ENCODE assay signal across 35 cellular contexts in genomic region chr9:72899734-72900477, GRCh38. TPM values are rescaled to one million over a fixed set of nuclear protein-coding genes. Genes with fewer than 3 reads are reported as not detected.
"Had no signal": no experiment of that assay in that cellular context is flagged by ENCODE, and none has a peak within 500 bp of the region (broad histone marks: within the 10 kb centered on the region; RNA-seq: fewer than 3 reads in every experiment).

No MANE protein-coding gene starts in this region.

- H3K4me1 Mint-ChIP-seq: activated CD4-positive, alpha-beta memory T cell treated with anti-CD3 and anti-CD28 coated beads, Interleukin-2, amount 10 ng/mL, durations not matched to agents 7 days and 5 days; activated CD4-positive, alpha-beta T cell treated with anti-CD3 and anti-CD28 coated beads for 36 hours; activated CD4-positive, alpha-beta T cell treated with anti-CD3 and anti-CD28 coated beads, Interleukin-2, amount 10 ng/mL, durations not matched to agents 7 days and 5 days; activated CD8-positive, alpha-beta memory T cell treated with anti-CD3 and anti-CD28 coated beads, Interleukin-2, amount 10 ng/mL, durations not matched to agents 7 days and 5 days; activated naive CD4-positive, alpha-beta T cell treated with anti-CD3 and anti-CD28 coated beads, Interleukin-2, amount 10 ng/mL, durations not matched to agents 7 days and 5 days; activated naive CD4-positive, alpha-beta T cell treated with anti-CD3 and anti-CD28 coated beads, Interleukin-2, amount 50 U/mL, for 24 hours; activated naive CD8-positive, alpha-beta T cell treated with anti-CD3 and anti-CD28 coated beads, Interleukin-2, amount 10 ng/mL, durations not matched to agents 7 days and 5 days; activated naive CD8-positive, alpha-beta T cell treated with anti-CD3 and anti-CD28 coated beads, Interleukin-2, amount 50 U/mL, for 24 hours; brain had no signal

- H3K9me3 Mint-ChIP-seq: activated CD4-positive, alpha-beta memory T cell treated with anti-CD3 and anti-CD28 coated beads, Interleukin-2, amount 10 ng/mL, durations not matched to agents 7 days and 5 days; activated CD4-positive, alpha-beta T cell treated with anti-CD3 and anti-CD28 coated beads, Interleukin-2, amount 10 ng/mL, durations not matched to agents 7 days and 5 days; activated naive CD4-positive, alpha-beta T cell treated with anti-CD3 and anti-CD28 coated beads, Interleukin-2, amount 10 ng/mL, durations not matched to agents 7 days and 5 days; activated naive CD4-positive, alpha-beta T cell treated with anti-CD3 and anti-CD28 coated beads, Interleukin-2, amount 50 U/mL, for 24 hours; activated naive CD8-positive, alpha-beta T cell treated with anti-CD3 and anti-CD28 coated beads, Interleukin-2, amount 10 ng/mL, durations not matched to agents 7 days and 5 days; activated naive CD8-positive, alpha-beta T cell treated with anti-CD3 and anti-CD28 coated beads, Interleukin-2, amount 50 U/mL, for 24 hours; activated T-cell treated with anti-CD3 and anti-CD28 coated beads, Interleukin-2, amount 50 U/mL, for 24 hours; activated T-helper 2 cell treated with anti-CD3 and anti-CD28 coated beads, Interferon-gamma antibody, Interleukin-2, Interleukin-4, amounts not matched to agents 10 μg/mL and 5 μg/mL and 100 μg/mL, durations not matched to agents 14 hours and 24 hours and 36 hours; brain; T-helper 1 cell treated with Interleukin-12 subunit alpha and Interleukin-12 subunit beta and Interleukin-4 antibody, amounts not matched to agents 30 μg/mL and 1 μg/mL, for 36 hours; T-helper 2 cell treated with Interferon-gamma antibody and Interleukin-4, amounts not matched to agents 5 μg/mL and 100 μg/mL, for 36 hours had no signal

- FAIRE-seq: TTC549 had no signal

- H3K27ac ChIP-seq: ascending aorta, VCaP had no signal

- H3K27me3 Mint-ChIP-seq: activated naive CD4-positive, alpha-beta T cell treated with anti-CD3 and anti-CD28 coated beads, Interleukin-2, amount 10 ng/mL, durations not matched to agents 7 days and 5 days had no signal

- H3K4me1 ChIP-seq: ascending aorta had no signal

- H3K27ac Mint-ChIP-seq: activated CD4-positive, alpha-beta memory T cell treated with anti-CD3 and anti-CD28 coated beads, Interleukin-2, amount 10 ng/mL, durations not matched to agents 7 days and 5 days; activated CD4-positive, alpha-beta T cell treated with anti-CD3 and anti-CD28 coated beads for 36 hours; activated CD4-positive, alpha-beta T cell treated with anti-CD3 and anti-CD28 coated beads, Interleukin-2, amount 10 ng/mL, durations not matched to agents 7 days and 5 days; activated CD8-positive, alpha-beta memory T cell treated with anti-CD3 and anti-CD28 coated beads, Interleukin-2, amount 10 ng/mL, durations not matched to agents 7 days and 5 days; activated CD8-positive, alpha-beta T cell treated with anti-CD3 and anti-CD28 coated beads, Interleukin-2, amount 10 ng/mL, durations not matched to agents 7 days and 5 days; activated naive CD4-positive, alpha-beta T cell treated with anti-CD3 and anti-CD28 coated beads, Interleukin-2, amount 10 ng/mL, durations not matched to agents 7 days and 5 days; activated naive CD4-positive, alpha-beta T cell treated with anti-CD3 and anti-CD28 coated beads, Interleukin-2, amount 50 U/mL, for 24 hours; activated naive CD8-positive, alpha-beta T cell; activated naive CD8-positive, alpha-beta T cell treated with anti-CD3 and anti-CD28 coated beads, Interleukin-2, amount 10 ng/mL, durations not matched to agents 7 days and 5 days; activated naive CD8-positive, alpha-beta T cell treated with anti-CD3 and anti-CD28 coated beads, Interleukin-2, amount 50 U/mL, for 24 hours; activated T-cell treated with anti-CD3 and anti-CD28 coated beads, Interleukin-2, amount 50 U/mL, for 24 hours; activated T-helper 2 cell treated with anti-CD3 and anti-CD28 coated beads, Interferon-gamma antibody, Interleukin-2, Interleukin-4, amounts not matched to agents 10 μg/mL and 5 μg/mL and 100 μg/mL, durations not matched to agents 14 hours and 24 hours and 36 hours; brain; T-helper 1 cell treated with Interleukin-12 subunit alpha and Interleukin-12 subunit beta and Interleukin-4 antibody, amounts not matched to agents 30 μg/mL and 1 μg/mL, for 36 hours; T-helper 2 cell treated with Interferon-gamma antibody and Interleukin-4, amounts not matched to agents 5 μg/mL and 100 μg/mL, for 36 hours had no signal

- DNase-seq: activated CD4-positive, alpha-beta memory T cell treated with anti-CD3 and anti-CD28 coated beads, Interleukin-2, amount 10 ng/mL, durations not matched to agents 7 days and 5 days; activated CD4-positive, alpha-beta T cell treated with anti-CD3 and anti-CD28 coated beads for 1 hour; activated CD4-positive, alpha-beta T cell treated with anti-CD3 and anti-CD28 coated beads for 36 hours; activated CD4-positive, alpha-beta T cell treated with anti-CD3 and anti-CD28 coated beads for 48 hours; activated CD4-positive, alpha-beta T cell treated with anti-CD3 and anti-CD28 coated beads, Interleukin-2, amount 10 ng/mL, durations not matched to agents 7 days and 5 days; activated CD4-positive, alpha-beta T cell treated with anti-CD3 and anti-CD28 coated beads, Interleukin-2, amount 50 U/mL, for 48 hours; activated CD4-positive, CD25-positive, alpha-beta regulatory T cell; activated CD8-positive, alpha-beta memory T cell treated with anti-CD3 and anti-CD28 coated beads for 24 hours; activated CD8-positive, alpha-beta memory T cell treated with anti-CD3 and anti-CD28 coated beads, Interleukin-2, amount 10 ng/mL, durations not matched to agents 7 days and 5 days; activated CD8-positive, alpha-beta memory T cell treated with anti-CD3 and anti-CD28 coated beads, Interleukin-2, amount 50 U/mL, for 48 hours; activated CD8-positive, alpha-beta T cell treated with anti-CD3 and anti-CD28 coated beads, Interleukin-2, amount 10 ng/mL, durations not matched to agents 7 days and 5 days; activated effector memory CD4-positive, alpha-beta T cell treated with Interleukin-2 at 50 U/mL for 16 hours; activated gamma-delta T cell; activated naive CD4-positive, alpha-beta T cell treated with anti-CD3 and anti-CD28 coated beads, Interleukin-2, amount 10 ng/mL, durations not matched to agents 7 days and 5 days; activated naive CD4-positive, alpha-beta T cell treated with Interleukin-2 at 50 U/mL for 16 hours; activated naive CD8-positive, alpha-beta T cell treated with anti-CD3 and anti-CD28 coated beads, Interleukin-2, amount 10 ng/mL, durations not matched to agents 7 days and 5 days; activated naive CD8-positive, alpha-beta T cell treated with anti-CD3 and anti-CD28 coated beads, Interleukin-2, amount 50 U/mL, for 24 hours; activated T-cell treated with anti-CD3 and anti-CD28 coated beads, Interleukin-2, amount 50 U/mL, for 24 hours; activated T-cell treated with anti-CD3 and anti-CD28 coated beads, Interleukin-2, amount 50 U/mL, for 48 hours; amygdala; anterior cingulate cortex; central memory CD4-positive, alpha-beta T cell; T-helper 1 cell; T-helper 2 cell; T-helper 9 cell had no signal

- H3K9me3 ChIP-seq: ascending aorta had no signal

- H3K27me3 ChIP-seq: ascending aorta had no signal

- H3K4me3 Mint-ChIP-seq: activated CD4-positive, alpha-beta memory T cell treated with anti-CD3 and anti-CD28 coated beads, Interleukin-2, amount 10 ng/mL, durations not matched to agents 7 days and 5 days; activated CD4-positive, alpha-beta T cell treated with anti-CD3 and anti-CD28 coated beads for 36 hours; activated CD4-positive, alpha-beta T cell treated with anti-CD3 and anti-CD28 coated beads, Interleukin-2, amount 10 ng/mL, durations not matched to agents 7 days and 5 days; activated CD8-positive, alpha-beta memory T cell treated with anti-CD3 and anti-CD28 coated beads, Interleukin-2, amount 10 ng/mL, durations not matched to agents 7 days and 5 days; activated CD8-positive, alpha-beta T cell treated with anti-CD3 and anti-CD28 coated beads, Interleukin-2, amount 10 ng/mL, durations not matched to agents 7 days and 5 days; activated naive CD4-positive, alpha-beta T cell treated with anti-CD3 and anti-CD28 coated beads, Interleukin-2, amount 10 ng/mL, durations not matched to agents 7 days and 5 days; activated naive CD4-positive, alpha-beta T cell treated with anti-CD3 and anti-CD28 coated beads, Interleukin-2, amount 50 U/mL, for 24 hours; activated naive CD8-positive, alpha-beta T cell; activated naive CD8-positive, alpha-beta T cell treated with anti-CD3 and anti-CD28 coated beads, Interleukin-2, amount 10 ng/mL, durations not matched to agents 7 days and 5 days; activated naive CD8-positive, alpha-beta T cell treated with anti-CD3 and anti-CD28 coated beads, Interleukin-2, amount 50 U/mL, for 24 hours; activated T-cell treated with anti-CD3 and anti-CD28 coated beads, Interleukin-2, amount 50 U/mL, for 24 hours; brain; T-helper 1 cell treated with Interleukin-12 subunit alpha and Interleukin-12 subunit beta and Interleukin-4 antibody, amounts not matched to agents 30 μg/mL and 1 μg/mL, for 36 hours; T-helper 2 cell treated with Interferon-gamma antibody and Interleukin-4, amounts not matched to agents 5 μg/mL and 100 μg/mL, for 36 hours had no signal

- H3K36me3 Mint-ChIP-seq: activated CD8-positive, alpha-beta memory T cell treated with anti-CD3 and anti-CD28 coated beads, Interleukin-2, amount 10 ng/mL, durations not matched to agents 7 days and 5 days; activated naive CD4-positive, alpha-beta T cell treated with anti-CD3 and anti-CD28 coated beads, Interleukin-2, amount 10 ng/mL, durations not matched to agents 7 days and 5 days; activated naive CD4-positive, alpha-beta T cell treated with anti-CD3 and anti-CD28 coated beads, Interleukin-2, amount 50 U/mL, for 24 hours; activated naive CD8-positive, alpha-beta T cell; activated naive CD8-positive, alpha-beta T cell treated with anti-CD3 and anti-CD28 coated beads, Interleukin-2, amount 10 ng/mL, durations not matched to agents 7 days and 5 days; brain had no signal

- ATAC-seq: activated CD4-positive, alpha-beta T cell treated with anti-CD3 and anti-CD28 coated beads for 36 hours; activated CD4-positive, CD25-positive, alpha-beta regulatory T cell treated with anti-CD3 and anti-CD28 coated beads, Interleukin-2, amount 50 U/mL, for 24 hours; activated CD8-positive, alpha-beta memory T cell treated with anti-CD3 and anti-CD28 coated beads, Interleukin-2, amount 10 ng/mL, durations not matched to agents 7 days and 5 days; activated CD8-positive, alpha-beta T cell treated with anti-CD3 and anti-CD28 coated beads, Interleukin-2, amount 10 ng/mL, durations not matched to agents 7 days and 5 days; activated naive CD8-positive, alpha-beta T cell treated with anti-CD3 and anti-CD28 coated beads, Interleukin-2, amount 50 U/mL, for 24 hours had no signal

- H3K4me3 ChIP-seq: ascending aorta had no signal

RNA-seq across cellular contexts. Expression of gene ALDH1A1, which starts 52.9 kb away (rescaled TPM):
- total RNA-seq: activated CD4-positive, alpha-beta memory T cell treated with anti-CD3 and anti-CD28 coated beads, Interleukin-2, amount 10 ng/mL, durations not matched to agents 7 days and 5 days; activated CD4-positive, alpha-beta T cell treated with anti-CD3 and anti-CD28 coated beads for 36 hours; activated CD4-positive, alpha-beta T cell treated with anti-CD3 and anti-CD28 coated beads, Interleukin-2, amount 10 ng/mL, durations not matched to agents 7 days and 5 days; activated CD8-positive, alpha-beta memory T cell treated with anti-CD3 and anti-CD28 coated beads, Interleukin-2, amount 10 ng/mL, durations not matched to agents 7 days and 5 days; activated CD8-positive, alpha-beta T cell treated with anti-CD3 and anti-CD28 coated beads, Interleukin-2, amount 10 ng/mL, durations not matched to agents 7 days and 5 days; activated T-helper 2 cell treated with anti-CD3 and anti-CD28 coated beads, Interferon-gamma antibody, Interleukin-2, Interleukin-4, amounts not matched to agents 10 μg/mL and 5 μg/mL and 100 μg/mL, durations not matched to agents 14 hours and 24 hours and 36 hours had no signal
